Comparison of ENCODE assay signal across 9 cellular contexts in genomic region chr1:172531412-172531811, GRCh38. TPM values are rescaled to one million over a fixed set of nuclear protein-coding genes. Genes with fewer than 3 reads are reported as not detected.
A peak's percentile ranks its signal among the peaks of the same experiment; 100 is the strongest.
DNase-seq lines count a peak whose midpoint lies in the region; ATAC-seq and TF ChIP-seq lines count a peak whose summit lies in the region.
"Had no signal": no experiment of that assay in that cellular context is flagged by ENCODE, and none has a peak within 500 bp of the region (broad histone marks: within the 10 kb centered on the region; RNA-seq: fewer than 3 reads in every experiment).

No MANE protein-coding gene starts in this region.

- POLR2A ChIA-PET in activated CD8-positive, alpha-beta T cell treated with anti-CD3 and anti-CD28 coated beads, Interleukin-2, amount 10 ng/mL, durations not matched to agents 7 days and 5 days (lab: Charles Lee), result no interaction called here

- DNase-seq in HL-60 (ENCODE audit: low read depth in 1 of 2, low spot score in 1 of 2) (no peak), NCI-H748 (lab: John Stamatoyannopoulos, UW; ENCODE audit: unreplicated experiment) (no peak)
- no peak for DNase-seq in activated CD8-positive, alpha-beta T cell treated with anti-CD3 and anti-CD28 coated beads, Interleukin-2, amount 10 ng/mL, durations not matched to agents 7 days and 5 days
- no peak for DNase-seq in stimulated activated naive B cell treated with anti-CD40 and anti-IgM and Interleukin-4, amounts not matched to agents 10 μg/mL and 1 μg/mL and 100 μg/mL, for 72 hours
- DNase-seq: islet precursor cell had no signal

- no peak for TF ChIP-seq CTCF in HL-60 (IDR thresholded peaks at IDR 0.05; ENCODE audit: insufficient read depth, low read length)

- H3K4me3 ChIP-seq in HL-60 (replicated peaks; ENCODE audit: insufficient read depth, low read length) (peak overlapping the region; percentile 44), iPS-18c (ENCODE audit: insufficient read depth, low read depth, low read length) (peak overlapping the region; percentile 85; the same call in 1 of the 2 replicates)

- ATAC-seq in activated CD8-positive, alpha-beta T cell treated with anti-CD3 and anti-CD28 coated beads, Interleukin-2, amount 10 ng/mL, durations not matched to agents 7 days and 5 days, result no peak
- ATAC-seq in stimulated activated naive B cell treated with anti-CD40 and anti-IgM and Interleukin-4, amounts not matched to agents 10 μg/mL and 1 μg/mL and 100 μg/mL, for 72 hours (replicated peaks), result no peak
- ATAC-seq in GM21786 (IDR thresholded peaks at IDR 0.05; ENCODE audit: unreplicated experiment) (no peak), HG02763 (IDR thresholded peaks at IDR 0.05; ENCODE audit: unreplicated experiment) (no peak), GM21619 (IDR thresholded peaks at IDR 0.05; ENCODE audit: unreplicated experiment) (no peak)

- peak overlapping the region; percentile 100 for H3K27ac Mint-ChIP-seq in activated CD8-positive, alpha-beta T cell treated with anti-CD3 and anti-CD28 coated beads, Interleukin-2, amount 10 ng/mL, durations not matched to agents 7 days and 5 days
- H3K27ac Mint-ChIP-seq in stimulated activated naive B cell treated with anti-CD40 and anti-IgM and Interleukin-4, amounts not matched to agents 10 μg/mL and 1 μg/mL and 100 μg/mL, for 72 hours, result peak overlapping the region; percentile 99

- H3K27me3 Mint-ChIP-seq in activated CD8-positive, alpha-beta T cell treated with anti-CD3 and anti-CD28 coated beads, Interleukin-2, amount 10 ng/mL, durations not matched to agents 7 days and 5 days (ENCODE audit: low read depth), result peaks cover 16% of the 10 kb centered on the region
- no peaks in the 10 kb centered on the region for H3K27me3 Mint-ChIP-seq in stimulated activated naive B cell treated with anti-CD40 and anti-IgM and Interleukin-4, amounts not matched to agents 10 μg/mL and 1 μg/mL and 100 μg/mL, for 72 hours

- no peaks in the 10 kb centered on the region for H3K9me3 Mint-ChIP-seq in activated CD8-positive, alpha-beta T cell treated with anti-CD3 and anti-CD28 coated beads, Interleukin-2, amount 10 ng/mL, durations not matched to agents 7 days and 5 days (ENCODE audit: insufficient read depth)
- H3K9me3 Mint-ChIP-seq in stimulated activated naive B cell treated with anti-CD40 and anti-IgM and Interleukin-4, amounts not matched to agents 10 μg/mL and 1 μg/mL and 100 μg/mL, for 72 hours, result no peaks in the 10 kb centered on the region

- peak overlapping the region; percentile 89 for H3K4me3 Mint-ChIP-seq in activated CD8-positive, alpha-beta T cell treated with anti-CD3 and anti-CD28 coated beads, Interleukin-2, amount 10 ng/mL, durations not matched to agents 7 days and 5 days
- peak overlapping the region; percentile 92 to 98 for H3K4me3 Mint-ChIP-seq in stimulated activated naive B cell treated with anti-CD40 and anti-IgM and Interleukin-4, amounts not matched to agents 10 μg/mL and 1 μg/mL and 100 μg/mL, for 72 hours

- H3K9me3 ChIP-seq in iPS-18c (ENCODE audit: control insufficient read depth, insufficient read depth, low read length), result no peaks in the 10 kb centered on the region

- CTCF ChIA-PET in activated CD8-positive, alpha-beta T cell treated with anti-CD3 and anti-CD28 coated beads, Interleukin-2, amount 10 ng/mL, durations not matched to agents 7 days and 5 days (lab: Charles Lee), result interaction anchor here (0.7 to 0.8 kb wide), 3 partner anchors 88 to 196 kb away, joined by 3 to 4 read pairs (median 3); no protein-coding TSS in a partner anchor

- peaks cover 6% of the 10 kb centered on the region for H3K36me3 Mint-ChIP-seq in activated CD8-positive, alpha-beta T cell treated with anti-CD3 and anti-CD28 coated beads, Interleukin-2, amount 10 ng/mL, durations not matched to agents 7 days and 5 days (ENCODE audit: low read depth)
- H3K36me3 Mint-ChIP-seq in stimulated activated naive B cell treated with anti-CD40 and anti-IgM and Interleukin-4, amounts not matched to agents 10 μg/mL and 1 μg/mL and 100 μg/mL, for 72 hours, result peaks cover 0 to 4% of the 10 kb centered on the region in 2 donors

- H3K27ac ChIP-seq in HL-60 (replicated peaks), result peak overlapping the region; percentile 96

- no peaks in the 10 kb centered on the region for H3K27me3 ChIP-seq in HL-60 (ENCODE audit: insufficient read depth, poor library complexity, severe bottlenecking)

- peaks cover 29% of the 10 kb centered on the region for H3K4me1 Mint-ChIP-seq in activated CD8-positive, alpha-beta T cell treated with anti-CD3 and anti-CD28 coated beads, Interleukin-2, amount 10 ng/mL, durations not matched to agents 7 days and 5 days (ENCODE audit: low read depth)
- H3K4me1 Mint-ChIP-seq in stimulated activated naive B cell treated with anti-CD40 and anti-IgM and Interleukin-4, amounts not matched to agents 10 μg/mL and 1 μg/mL and 100 μg/mL, for 72 hours, result peaks cover 20 to 33% of the 10 kb centered on the region in 2 donors

RNA-seq across cellular contexts. Expression of gene SUCO, which starts 1.5 kb away (rescaled TPM):
- 10 to 100 TPM; 38.4 to 42.6 TPM for total RNA-seq in activated CD8-positive, alpha-beta T cell treated with anti-CD3 and anti-CD28 coated beads, Interleukin-2, amount 10 ng/mL, durations not matched to agents 7 days and 5 days
